7 cellular contexts compared by ENCODE assay signal in genomic region chr1:227272428-227272827, GRCh38. TPM values are rescaled to one million over a fixed set of nuclear protein-coding genes. Genes with fewer than 3 reads are reported as not detected.
"Had no signal": no experiment of that assay in that cellular context is flagged by ENCODE, and none has a peak within 500 bp of the region (broad histone marks: within the 10 kb centered on the region; RNA-seq: fewer than 3 reads in every experiment).

No MANE protein-coding gene starts in this region.

- FAIRE-seq: HTR-8/SVneo had no signal

- H3K4me1 Mint-ChIP-seq: IgD-negative memory B cell had no signal

- H3K4me3 Mint-ChIP-seq: IgD-negative memory B cell had no signal

- H3K9ac ChIP-seq: KMS-11 had no signal

- DNase-seq: IMR-90, KBM-7, KG1 had no signal

- H3K4me2 ChIP-seq: KMS-11 had no signal

- H3K27ac Mint-ChIP-seq: IgD-negative memory B cell had no signal

- H3K36me3 Mint-ChIP-seq: IgD-negative memory B cell had no signal

- H3K27ac ChIP-seq: HL-60, KMS-11 had no signal

RNA-seq across cellular contexts. Expression of gene CDC42BPA, which starts 45.9 kb away (rescaled TPM):
- polyA plus RNA-seq: IgD-negative memory B cell had no signal
